In the genomic region with DNA sequence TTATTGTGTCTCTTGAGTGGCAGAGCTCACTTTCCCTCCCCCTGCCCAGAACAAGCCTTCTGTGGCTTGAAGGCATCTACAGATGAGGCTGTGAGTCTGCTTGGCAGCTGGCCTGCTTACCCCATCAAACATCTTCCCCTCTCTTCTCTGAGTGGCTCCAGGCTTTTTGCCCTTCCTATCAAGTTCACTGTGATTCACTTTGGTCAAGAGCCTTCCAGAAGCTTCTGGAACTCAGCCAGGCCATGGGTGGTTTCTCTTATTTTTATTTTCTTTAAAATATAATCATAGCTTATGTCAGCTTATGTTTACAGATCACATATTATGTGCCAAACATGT, we compare ENCODE assay signal across 1 cellular context.
TF ChIP-seq lines count a peak whose summit lies in the region.

No MANE protein-coding gene starts in this region.

TF ChIP-seq in GM23338, 12 proteins besides CTCF, POLR2A, EP300 and RAD21 (continued from another document):
- TF ChIP-seq ZNF462 (CRISPR knock-in tag; IDR thresholded peaks at IDR 0.05) (no peak), POLR2AphosphoS5 (IDR thresholded peaks at IDR 0.05; ENCODE audit: low read depth) (no peak), CREB1 (CRISPR knock-in tag; IDR thresholded peaks at IDR 0.05; ENCODE audit: low read depth) (no peak), ETS1 (IDR thresholded peaks at IDR 0.05) (no peak), ZNF114 (CRISPR knock-in tag; IDR thresholded peaks at IDR 0.05) (no peak)
